1 cellular context compared by ENCODE assay signal in genomic region chr1:180562582-180562981, GRCh38.
TF ChIP-seq lines count a peak whose summit lies in the region.

No MANE protein-coding gene starts in this region.

TF ChIP-seq in HepG2, 621 proteins besides CTCF, POLR2A, EP300 and RAD21:
- TF ChIP-seq PRDM10 (CRISPR knock-in tag; IDR thresholded peaks at IDR 0.05; ENCODE audit: low read depth) (no peak), ADNP (CRISPR knock-in tag; IDR thresholded peaks at IDR 0.05) (no peak), ZNF251 (CRISPR knock-in tag; IDR thresholded peaks at IDR 0.05) (no peak), ZBTB44 (CRISPR knock-in tag; IDR thresholded peaks at IDR 0.05) (no peak), DNMT1 (CRISPR knock-in tag; IDR thresholded peaks at IDR 0.05) (no peak), ZNF503 (CRISPR knock-in tag; IDR thresholded peaks at IDR 0.05) (no peak), HDAC6 (IDR thresholded peaks at IDR 0.05; ENCODE audit: low read depth, low read length) (no peak)
